8 cellular contexts compared by ENCODE assay signal in the genomic region with DNA sequence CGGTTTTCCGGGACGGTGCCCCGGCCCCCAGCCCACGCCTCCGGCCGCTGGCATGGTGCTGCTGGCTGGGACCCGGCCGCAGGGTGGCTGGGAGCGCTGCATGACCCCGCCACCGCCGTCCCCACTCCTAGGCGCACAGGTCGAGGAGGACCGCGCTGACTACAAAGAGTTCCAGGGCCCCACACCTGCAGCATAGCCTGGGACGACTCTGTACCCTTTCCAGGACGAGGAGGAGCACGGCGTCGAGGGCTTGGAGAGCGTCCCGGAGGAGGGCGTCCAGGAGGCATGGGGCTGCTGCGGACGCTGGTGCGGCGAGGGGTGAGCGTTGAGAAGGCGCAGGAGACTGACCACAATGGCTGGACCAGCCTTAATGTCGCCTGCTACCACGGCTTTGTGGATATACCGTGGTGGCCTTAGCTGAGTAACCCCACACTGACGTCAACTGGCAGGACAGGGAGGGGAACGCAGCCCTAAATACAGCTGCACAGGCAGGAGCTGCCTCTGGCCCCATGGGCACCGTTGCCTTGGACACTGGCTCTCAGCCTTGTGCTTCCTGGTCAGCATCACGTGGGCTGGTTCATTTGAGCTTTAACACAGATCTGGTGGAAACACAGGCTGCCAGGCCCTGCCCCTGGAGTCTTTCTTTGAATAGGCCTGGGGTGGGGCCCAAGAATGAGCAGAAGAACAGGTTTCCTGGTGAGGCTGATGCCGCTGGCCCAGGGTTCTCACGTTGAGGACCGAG. TPM values are rescaled to one million over a fixed set of nuclear protein-coding genes. Genes with fewer than 3 reads are reported as not detected.
DNase-seq lines count a peak whose midpoint lies in the region; ATAC-seq and TF ChIP-seq lines count a peak whose summit lies in the region.

No MANE protein-coding gene starts in this region.

- no peak for TF ChIP-seq CTCF in WERI-Rb-1 (IDR thresholded peaks at IDR 0.05; ENCODE audit: low read depth, low read length)

- no peak overlapping the region for H3K4me3 ChIP-seq in WERI-Rb-1 (ENCODE audit: low read depth, low read length)

- no peaks in the 10 kb centered on the region for H3K36me3 ChIP-seq in WERI-Rb-1

- H3K27ac ChIP-seq in WERI-Rb-1: no peak overlapping the region

- no peaks in the 10 kb centered on the region for H3K27me3 ChIP-seq in WERI-Rb-1 (ENCODE audit: insufficient read depth, low read depth, severe bottlenecking)

- DNase-seq in Daoy (ENCODE audit: low read depth) (peak; percentile 14), NCI-H2196 treated with DMSO at 0.1 percent for 48 hours (lab: John Stamatoyannopoulos, UW; ENCODE audit: unreplicated experiment) (peak; percentile 86), renal cortical epithelial cell (ENCODE audit: low read depth) (peak; percentile 17), WERI-Rb-1 (no peak)

- H3K9me3 ChIP-seq in WERI-Rb-1 (ENCODE audit: severe bottlenecking): no peaks in the 10 kb centered on the region

- ATAC-seq in esophagus mucosa (peak; percentile 68), HG02973 (IDR thresholded peaks at IDR 0.05; ENCODE audit: unreplicated experiment) (no peak), GM19023 (IDR thresholded peaks at IDR 0.05; ENCODE audit: unreplicated experiment) (no peak), HG02763 (IDR thresholded peaks at IDR 0.05; ENCODE audit: unreplicated experiment) (no peak)

RNA-seq across cellular contexts. Expression of a gene that starts 40.9 kb away (rescaled TPM):
- not detected in 2 replicates for total RNA-seq in Daoy (2014; rRNA removed; shearing (Covaris generic))
- not detected for total RNA-seq in esophagus mucosa
- total RNA-seq in renal cortical epithelial cell: not detected in 2 replicates
